8 cellular contexts compared by ENCODE assay signal in the genomic region with DNA sequence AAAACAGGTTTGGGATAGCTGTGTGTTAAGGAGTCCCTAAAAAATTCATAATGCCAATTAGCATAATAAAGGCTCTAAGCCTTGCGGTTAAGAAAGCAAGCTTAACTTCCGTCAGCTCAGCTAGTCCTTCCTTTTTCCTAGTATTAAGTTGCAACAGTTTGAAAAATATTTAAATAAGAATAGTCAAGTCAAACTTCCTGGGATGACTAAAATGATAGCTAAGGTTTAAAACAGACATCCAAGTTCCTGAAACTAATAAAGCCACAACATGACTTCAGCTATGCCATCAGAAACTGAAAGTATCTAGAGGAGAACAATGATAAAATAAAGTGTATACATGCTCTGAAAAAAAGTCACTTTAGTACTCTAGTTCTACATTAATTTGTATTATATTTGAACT. TPM values are rescaled to one million over a fixed set of nuclear protein-coding genes. Genes with fewer than 3 reads are reported as not detected.
DNase-seq lines count a peak whose midpoint lies in the region; ATAC-seq and TF ChIP-seq lines count a peak whose summit lies in the region.

No MANE protein-coding gene starts in this region.

- POLR2A ChIA-PET in naive thymus-derived CD8-positive, alpha-beta T cell (lab: Charles Lee): interaction anchor here (0.6 to 1.0 kb wide), 3 partner anchors 9 to 543 kb away, joined by 3 to 4 read pairs (median 4); partner anchors contain the start of genes ORC3, RARS2 and ZNF292

- no peaks in the 10 kb centered on the region for H3K27me3 Mint-ChIP-seq in Calu3 (ENCODE audit: unreplicated experiment)
- H3K27me3 Mint-ChIP-seq in naive thymus-derived CD8-positive, alpha-beta T cell: no peaks in the 10 kb centered on the region

- H3K4me3 ChIP-seq in NB4 (ENCODE audit: low read depth, low read length): peak overlapping the region; percentile 93
- peak overlapping the region; percentile 90 for H3K4me3 ChIP-seq in colonic mucosa

- no TSS peak for BruUV-seq in Calu3 (replicated peaks; lab: Mats Ljungman, UMichigan)

- no peak for ATAC-seq in naive thymus-derived CD8-positive, alpha-beta T cell
- no peak for ATAC-seq in GM19455 (IDR thresholded peaks at IDR 0.05; ENCODE audit: unreplicated experiment)

- no peak for DNase-seq in Calu3
- peak; percentile 45 for DNase-seq in NB4 (ENCODE audit: low read depth)
- DNase-seq in colonic mucosa: no peak
- DNase-seq in naive thymus-derived CD8-positive, alpha-beta T cell: no peak
- DNase-seq in amniotic stem cell (lab: John Stamatoyannopoulos, UW): no peak
- no peak for DNase-seq in GM19238 (ENCODE audit: insufficient read length, low spot score)
- DNase-seq in activated gamma-delta T cell treated with Interleukin-2 at 50 U/mL for 16 hours: no peak

- H3K9me3 ChIP-seq in colonic mucosa: no peaks in the 10 kb centered on the region

- no peak overlapping the region for H3K27ac Mint-ChIP-seq in Calu3 (ENCODE audit: unreplicated experiment)
- peak overlapping the region in 8 of 10 donors; percentile 8 to 97 (median 61) for H3K27ac Mint-ChIP-seq in naive thymus-derived CD8-positive, alpha-beta T cell

- H3K36me3 Mint-ChIP-seq in Calu3 (ENCODE audit: insufficient read depth, unreplicated experiment): peaks cover 57% of the 10 kb centered on the region
- H3K36me3 Mint-ChIP-seq in naive thymus-derived CD8-positive, alpha-beta T cell: peaks cover 0 to 19% (median 0%) of the 10 kb centered on the region in 3 donors

- H3K27me3 ChIP-seq in colonic mucosa: no peaks in the 10 kb centered on the region

- H3K4me3 Mint-ChIP-seq in Calu3 (ENCODE audit: low read depth, unreplicated experiment): peak overlapping the region; percentile 96
- peak overlapping the region; percentile 91 to 99 (median 94) for H3K4me3 Mint-ChIP-seq in naive thymus-derived CD8-positive, alpha-beta T cell

- H3K9ac ChIP-seq in colonic mucosa (ENCODE audit: low read depth in 2 of 2, low read length in 2 of 2): peak overlapping the region in 1 of 2 donors; percentile 36

- no peak for TF ChIP-seq POLR2A in NB4 (IDR thresholded peaks at IDR 0.05; ENCODE audit: extremely low read depth, insufficient read length)

- TF ChIP-seq CTCF in Calu3 (IDR thresholded peaks at IDR 0.05; ENCODE audit: unreplicated experiment) (no peak), NB4 (IDR thresholded peaks at IDR 0.05; ENCODE audit: low read depth, low read length) (no peak), colonic mucosa (IDR thresholded peaks at IDR 0.05) (no peak)

- CTCF ChIA-PET in Calu3 (lab: Charles Lee): interaction anchor here (0.6 to 0.9 kb wide), 3 partner anchors 14 to 418 kb away, joined by 3 to 6 read pairs (median 4); no protein-coding TSS in a partner anchor

- intact Hi-C loops in Calu3 (cut with micrococcal nuclease; ENCODE audit: unreplicated experiment): loop anchor here (10.0 kb wide), 1 partner anchor 96 kb away; no protein-coding TSS in a partner anchor
- intact Hi-C loops in colonic mucosa (cut with DNase I): no loop called here

- no peaks in the 10 kb centered on the region for H3K9me3 Mint-ChIP-seq in Calu3 (ENCODE audit: low read depth, unreplicated experiment)
- no peaks in the 10 kb centered on the region for H3K9me3 Mint-ChIP-seq in naive thymus-derived CD8-positive, alpha-beta T cell

- no peaks in the 10 kb centered on the region for H3K36me3 ChIP-seq in colonic mucosa

- peaks cover 21% of the 10 kb centered on the region for H3K4me1 Mint-ChIP-seq in Calu3 (ENCODE audit: low read depth, unreplicated experiment)
- peaks cover 14 to 79% (median 62%) of the 10 kb centered on the region in 4 donors for H3K4me1 Mint-ChIP-seq in naive thymus-derived CD8-positive, alpha-beta T cell

- H3K4me1 ChIP-seq in colonic mucosa: no peaks in the 10 kb centered on the region

- peak overlapping the region; percentile 95 for H3K27ac ChIP-seq in colonic mucosa

RNA-seq across cellular contexts. Expression of gene AKIRIN2, which starts 3.4 kb away (rescaled TPM):
- total RNA-seq in Calu3 (2022) (44.7 and 46.1 TPM in 2 replicates), colonic mucosa (10 to 100 TPM; 30.2 to 48.3 TPM)
- total RNA-seq in naive thymus-derived CD8-positive, alpha-beta T cell: 10 to 100 TPM; 57.4 to 58.0 TPM
- 10 to 100 TPM; 20.2 to 33.4 (median 27.2) TPM for polyA plus RNA-seq in naive thymus-derived CD8-positive, alpha-beta T cell
